ENCODE assay signal across 22 cellular contexts in the genomic region with DNA sequence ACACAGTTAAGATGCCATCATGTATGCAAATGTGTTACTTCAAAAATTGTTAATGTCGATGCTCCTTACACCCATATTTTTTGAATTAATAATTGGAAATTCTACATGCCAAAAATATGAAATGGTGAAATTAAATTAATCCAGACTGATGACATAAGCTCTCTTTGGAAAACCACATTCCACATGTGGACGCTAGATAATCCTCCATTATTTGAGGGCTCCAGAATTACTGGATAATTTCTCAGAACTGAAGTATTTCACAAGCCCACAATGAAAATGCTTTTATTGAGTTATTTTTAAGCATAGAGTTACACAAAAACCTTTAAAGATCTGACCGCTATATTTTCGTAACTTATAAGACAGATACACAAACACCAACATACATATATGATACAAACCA.
"Had no signal": no experiment of that assay in that cellular context is flagged by ENCODE, and none has a peak within 500 bp of the region (broad histone marks: within the 10 kb centered on the region; RNA-seq: fewer than 3 reads in every experiment).

No MANE protein-coding gene starts in this region.

- H3K27ac ChIP-seq: SJCRH30 had no signal

- DNase-seq: IMR-90, Karpas-422, KG1, MG63, NCI-H1092 treated with DMSO at 0.1 percent for 48 hours, NCI-H1436, NCI-H187, NCI-H2029, NCI-H2081 treated with DMSO at 0.1 percent for 48 hours, NCI-H2171, NCI-H226, NCI-H446, NCI-H510A, NCI-H524 treated with DMSO at 0.1 percent for 48 hours, NCI-H69, NCI-H774, PC-3, SHP77 treated with DMSO at 0.1 percent for 48 hours, SJCRH30 had no signal

- FAIRE-seq: HepG2 had no signal

- H3K4me3 ChIP-seq: MG63, SJCRH30 had no signal

- H3K9me3 ChIP-seq: MG63, SJCRH30 had no signal

- ATAC-seq: HepG2, Panc1, PC-3, Right ventricle myocardium inferior had no signal

- H3K27me3 ChIP-seq: MG63, SJCRH30 had no signal
